In the genomic region with DNA sequence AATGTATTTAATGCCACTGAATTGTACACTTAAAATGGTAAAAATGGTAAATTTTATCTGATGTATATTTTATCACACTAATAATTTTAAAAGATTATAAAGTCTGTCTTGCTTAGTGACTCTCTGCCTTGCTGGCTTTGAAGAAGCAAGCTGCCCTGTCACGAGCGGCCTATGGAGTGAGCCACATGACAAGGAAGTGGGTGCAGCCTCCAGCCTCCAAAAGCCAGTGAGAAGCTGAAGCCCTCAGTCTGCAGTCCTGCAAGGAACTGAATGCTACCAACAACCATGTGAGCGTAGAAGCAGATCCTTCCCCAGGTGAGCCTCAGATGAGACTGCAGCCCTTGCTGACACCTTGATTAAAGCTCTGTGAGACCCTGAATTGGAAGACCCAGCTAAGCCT, we compare ENCODE assay signal across 27 cellular contexts.
"Had no signal": no experiment of that assay in that cellular context is flagged by ENCODE, and none has a peak within 500 bp of the region (broad histone marks: within the 10 kb centered on the region; RNA-seq: fewer than 3 reads in every experiment).

No MANE protein-coding gene starts in this region.

- DNase-seq: effector CD8-positive, alpha-beta T cell; endodermal cell; foreskin fibroblast; gastrocnemius medialis; head of caudate nucleus; mammary epithelial cell; mesendoderm; midbrain; naive thymus-derived CD4-positive, alpha-beta T cell; nucleus accumbens; ovary; posterior cingulate gyrus; psoas muscle; right cardiac atrium; sigmoid colon; stimulated activated CD4-positive, alpha-beta T cell treated with anti-CD3 and anti-CD28 coated beads, Interleukin-2, amount 100 ng/mL, for 24 hours; stimulated activated CD4-positive, alpha-beta T cell treated with anti-CD3 and anti-CD28 coated beads, Interleukin-4, amount 100 ng/mL, for 24 hours; stimulated activated naive CD4-positive, alpha-beta T cell treated with Interleukin-2 at 50 U/mL for 16 hours; stomach; thyroid gland; trophoblast cell had no signal

- H2AFZ ChIP-seq: neural progenitor cell had no signal

- H3K4me1 ChIP-seq: gastrocnemius medialis, psoas muscle, stomach, thyroid gland had no signal

- H3K36me3 Mint-ChIP-seq: neural progenitor cell; stimulated activated effector memory CD8-positive, alpha-beta T cell treated with anti-CD3 and anti-CD28 coated beads, Interleukin-12 subunit alpha, Interleukin-12 subunit beta, amount 100 ng/mL, for 72 hours had no signal

- H3K27me3 ChIP-seq: gastrocnemius medialis, neural progenitor cell, ovary, sigmoid colon, stomach, thyroid gland had no signal

- ATAC-seq: esophagus mucosa; gastrocnemius medialis; naive thymus-derived CD4-positive, alpha-beta T cell; psoas muscle; right cardiac atrium; stimulated activated effector memory CD8-positive, alpha-beta T cell treated with anti-CD3 and anti-CD28 coated beads, Interleukin-12 subunit alpha, Interleukin-12 subunit beta, amount 100 ng/mL, for 72 hours had no signal

- H3K9ac ChIP-seq: neural progenitor cell had no signal

- H3K4me2 ChIP-seq: neural progenitor cell had no signal

- H3K27ac ChIP-seq: epithelial cell of prostate, gastrocnemius medialis, neural progenitor cell, ovary, psoas muscle, sigmoid colon, stomach, thyroid gland had no signal

- H3K9me3 ChIP-seq: gastrocnemius medialis, ovary, psoas muscle, sigmoid colon, stomach, thyroid gland had no signal

- H3K4me3 Mint-ChIP-seq: dendritic cell treated with granulocyte-macrophage colony-stimulating factor and Interleukin-4, amounts not matched to agents 40 ng/mL and 50 ng/mL, for 4 days; endodermal cell; naive thymus-derived CD4-positive, alpha-beta T cell; nephron; neural progenitor cell; stimulated activated effector memory CD8-positive, alpha-beta T cell treated with anti-CD3 and anti-CD28 coated beads, Interleukin-12 subunit alpha, Interleukin-12 subunit beta, amount 100 ng/mL, for 72 hours had no signal

- H3K4me1 Mint-ChIP-seq: stimulated activated effector memory CD8-positive, alpha-beta T cell treated with anti-CD3 and anti-CD28 coated beads, Interleukin-12 subunit alpha, Interleukin-12 subunit beta, amount 100 ng/mL, for 72 hours had no signal

- H3K27ac Mint-ChIP-seq: dendritic cell treated with granulocyte-macrophage colony-stimulating factor and Interleukin-4, amounts not matched to agents 40 ng/mL and 50 ng/mL, for 4 days; endodermal cell; naive thymus-derived CD4-positive, alpha-beta T cell; nephron; neural progenitor cell; stimulated activated effector memory CD8-positive, alpha-beta T cell treated with anti-CD3 and anti-CD28 coated beads, Interleukin-12 subunit alpha, Interleukin-12 subunit beta, amount 100 ng/mL, for 72 hours had no signal
